In genomic region chr9:133539434-133539833, GRCh38 we compare ENCODE assay signal across 13 cellular contexts. TPM values are rescaled to one million over a fixed set of nuclear protein-coding genes. Genes with fewer than 3 reads are reported as not detected.
DNase-seq lines count a peak whose midpoint lies in the region; ATAC-seq, FAIRE-seq and TF ChIP-seq lines count a peak whose summit lies in the region.
"Had no signal": no experiment of that assay in that cellular context is flagged by ENCODE, and none has a peak within 500 bp of the region (broad histone marks: within the 10 kb centered on the region; RNA-seq: fewer than 3 reads in every experiment).

No MANE protein-coding gene starts in this region.

- H3K9ac ChIP-seq in H9 (ENCODE audit: extremely low read depth, insufficient read length, low read length) (no peak overlapping the region), H1 (replicated peaks in 1 of 4; ENCODE audit: extremely low read depth in 1 of 4, low read depth in 3 of 4, low read length in 3 of 4) (no peak overlapping the region)

- peaks cover 14 to 28% of the 10 kb centered on the region in 2 experiments for H3K4me1 Mint-ChIP-seq in H9
- H3K4me1 Mint-ChIP-seq in stimulated activated naive B cell treated with anti-CD40 and anti-IgM and Interleukin-4, amounts not matched to agents 10 μg/mL and 1 μg/mL and 100 μg/mL, for 72 hours = peaks cover 22 to 38% of the 10 kb centered on the region in 2 donors
- H3K4me1 Mint-ChIP-seq: activated T-helper 17 cell treated with anti-CD3 and anti-CD28 coated beads, Interleukin-2, amount 50 U/mL, for 72 hours had no signal

- H3K79me2 ChIP-seq in H9 (ENCODE audit: insufficient read depth, low read length) (no peaks in the 10 kb centered on the region), H1 (ENCODE audit: control insufficient read depth in 1 of 2, insufficient read depth in 2 of 2, low read length in 2 of 2) (no peaks in the 10 kb centered on the region)

- CTCF ChIA-PET in H1 (lab: Charles Lee; ENCODE audit: partially characterized antibody) = interaction anchor here (1.0 to 4.2 kb wide), 24 partner anchors 10 to 392 kb away, joined by 3 to 26 read pairs (median 5); no protein-coding TSS in a partner anchor

- POLR2A ChIA-PET in H1 (lab: Charles Lee; ENCODE audit: partially characterized antibody) = interaction anchor here (0.7 to 2.8 kb wide), 6 partner anchors 12 to 194 kb away, joined by 3 to 11 read pairs (median 3); no protein-coding TSS in a partner anchor

- H3K23me2 ChIP-seq in H9 (ENCODE audit: insufficient read length, low read depth, low read length, poor library complexity, severe bottlenecking) = peaks cover 5% of the 10 kb centered on the region
- peaks cover 2% of the 10 kb centered on the region; the same call in 1 of the 2 replicates for H3K23me2 ChIP-seq in H1 (ENCODE audit: low read depth, low read length)

- H2BK5ac ChIP-seq in H9 (ENCODE audit: insufficient read length, low read length) (no peak overlapping the region), H1 (ENCODE audit: low read depth, low read length) (0 out of 2 replicates have a peak overlapping the region, but pooled peaks have one; percentile 66)

- H4K20me1 ChIP-seq in H9 (ENCODE audit: control insufficient read depth, insufficient read depth, insufficient read length) (no peaks in the 10 kb centered on the region), H1 (replicated peaks in 1 of 2; ENCODE audit: control insufficient read depth in 1 of 2, insufficient read depth in 2 of 2, low read length in 2 of 2) (no peaks in the 10 kb centered on the region)

- no peak overlapping the region for H3K27ac ChIP-seq in H9 (ENCODE audit: insufficient read length, low read depth, low read length)
- H3K27ac ChIP-seq in H1 (ENCODE audit: low read depth, low read length) = no peak overlapping the region

- no peak for FAIRE-seq in H1 (lab: Jason Lieb, UNC)

- peaks cover 11% of the 10 kb centered on the region for H3K27me3 Mint-ChIP-seq in H9 (ENCODE audit: low read depth)
- H3K27me3 Mint-ChIP-seq in stimulated activated naive B cell treated with anti-CD40 and anti-IgM and Interleukin-4, amounts not matched to agents 10 μg/mL and 1 μg/mL and 100 μg/mL, for 72 hours = peaks cover 15 to 46% of the 10 kb centered on the region in 2 donors

- ATAC-seq in stimulated activated naive B cell treated with anti-CD40 and anti-IgM and Interleukin-4, amounts not matched to agents 10 μg/mL and 1 μg/mL and 100 μg/mL, for 72 hours (replicated peaks) = no peak
- no peak for ATAC-seq in HG03108 (IDR thresholded peaks at IDR 0.05; ENCODE audit: unreplicated experiment)
- ATAC-seq: activated T-helper 17 cell treated with anti-CD3 and anti-CD28 coated beads, Interleukin-2, amount 50 U/mL, for 72 hours had no signal

- no peak overlapping the region for H3K23ac ChIP-seq in H9 (ENCODE audit: insufficient read length, low read depth, low read length)
- H3K23ac ChIP-seq in H1 (ENCODE audit: insufficient read length) = no peak overlapping the region

- no peak overlapping the region for H4K8ac ChIP-seq in H9 (replicated peaks; ENCODE audit: insufficient read length, low read depth, low read length)
- peak overlapping the region; percentile 22; the same call in 1 of the 2 replicates for H4K8ac ChIP-seq in H1 (ENCODE audit: extremely low read depth, insufficient read depth, low read length)

- TF ChIP-seq POLR2A in H1 (IDR thresholded peaks at IDR 0.05; ENCODE audit: control extremely low read depth in 1 of 2, low read depth in 2 of 2, low read length in 2 of 2) = no peak

- H3K9me3 ChIP-seq in H9 (ENCODE audit: control insufficient read depth, low read depth, low read length) = no peaks in the 10 kb centered on the region
- no peaks in the 10 kb centered on the region for H3K9me3 ChIP-seq in H1 (ENCODE audit: insufficient read depth in 2 of 2, low read depth in 1 of 2, low read length in 1 of 2)

- no peak overlapping the region for H3T11ph ChIP-seq in H9 (ENCODE audit: low read length)

- H3K27me3 ChIP-seq in H9 (ENCODE audit: insufficient read depth, low read length) (no peaks in the 10 kb centered on the region; the same call in 1 of the 2 replicates), H1 (replicated peaks in 1 of 4; ENCODE audit: control insufficient read depth in 3 of 4, extremely low read depth in 1 of 4, insufficient read depth in 3 of 4, low read length in 3 of 4) (peaks cover 0 to 14% (median 10%) of the 10 kb centered on the region in 4 experiments; a peak in 3 of 7 replicates)

- H4K91ac ChIP-seq in H9 (ENCODE audit: insufficient read length, low read depth, low read length) = no peak overlapping the region
- H4K91ac ChIP-seq in H1 (replicated peaks; ENCODE audit: insufficient read length, low read length) = peak overlapping the region; percentile 87

- peak overlapping the region in 1 of 3 experiments; percentile 94; a peak in 2 of 7 replicates for H3K27ac Mint-ChIP-seq in H9
- H3K27ac Mint-ChIP-seq in stimulated activated naive B cell treated with anti-CD40 and anti-IgM and Interleukin-4, amounts not matched to agents 10 μg/mL and 1 μg/mL and 100 μg/mL, for 72 hours = peak overlapping the region; percentile 63
- H3K27ac Mint-ChIP-seq: activated T-helper 17 cell treated with anti-CD3 and anti-CD28 coated beads, Interleukin-2, amount 50 U/mL, for 72 hours had no signal

- H3K4me3 ChIP-seq in H1 (ENCODE audit: extremely low read depth in 1 of 4, insufficient read depth in 2 of 4, low read depth in 3 of 4, low read length in 4 of 4) = no peak overlapping the region

- no peak overlapping the region for H3K18ac ChIP-seq in H9 (ENCODE audit: insufficient read length, low read depth, low read length)
- H3K18ac ChIP-seq in H1 (ENCODE audit: extremely low read depth, low read length) = no peak overlapping the region

- H3K9me3 Mint-ChIP-seq in H9 = no peaks in the 10 kb centered on the region
- no peaks in the 10 kb centered on the region for H3K9me3 Mint-ChIP-seq in stimulated activated naive B cell treated with anti-CD40 and anti-IgM and Interleukin-4, amounts not matched to agents 10 μg/mL and 1 μg/mL and 100 μg/mL, for 72 hours
- H3K9me3 Mint-ChIP-seq: activated T-helper 17 cell treated with anti-CD3 and anti-CD28 coated beads, Interleukin-2, amount 50 U/mL, for 72 hours had no signal

- H3K79me1 ChIP-seq in H9 (ENCODE audit: insufficient read depth, low read depth, low read length, poor library complexity, severe bottlenecking) (no peaks in the 10 kb centered on the region), H1 (ENCODE audit: low read depth, low read length) (no peaks in the 10 kb centered on the region)

- DNase-seq in H9 (no peak), H1 (ENCODE audit: low read depth in 1 of 2, low spot score in 2 of 2) (no peak), left kidney (ENCODE audit: low read depth, low spot score) (peak; percentile 77), NCI-H1105 treated with DMSO at 0.1 percent for 48 hours (lab: John Stamatoyannopoulos, UW) (no peak), NCI-H1417 (lab: John Stamatoyannopoulos, UW) (no peak)
- DNase-seq in stimulated activated naive B cell treated with anti-CD40 and anti-IgM and Interleukin-4, amounts not matched to agents 10 μg/mL and 1 μg/mL and 100 μg/mL, for 72 hours = no peak
- no peak for DNase-seq in activated CD4-positive, alpha-beta T cell treated with anti-CD3 and anti-CD28 coated beads for 1 hour
- DNase-seq: cortex of kidney, KG1, NCI-H2171, occipital lobe had no signal

- TF ChIP-seq EP300 in H1 (IDR thresholded peaks at IDR 0.05; ENCODE audit: borderline replicate concordance in 1 of 2, low read depth in 2 of 2, low read length in 2 of 2) = no peak

- H2BK12ac ChIP-seq in H9 (ENCODE audit: insufficient read length, low read depth, low read length) = no peak overlapping the region
- peak overlapping the region; percentile 56; the same call in 1 of the 2 replicates for H2BK12ac ChIP-seq in H1 (ENCODE audit: low read depth, low read length)

- no peak overlapping the region for H4K5ac ChIP-seq in H9 (ENCODE audit: insufficient read length, low read depth, low read length)
- H4K5ac ChIP-seq in H1 (ENCODE audit: insufficient read length, low read depth, low read length) = no peak overlapping the region

- no CpG with 5 or more reads among the region's 29 CpGs for WGBS in H9 (ENCODE audit: extremely low coverage, insufficient read length, low lambda C conversion rate)
- 72% methylated on average over 18 of the region's 29 CpGs; no CpG with 5 or more reads in 1 of the 2 experiments for WGBS in H1 (ENCODE audit: extremely low coverage in 1 of 2, insufficient coverage in 1 of 2, insufficient read length in 1 of 2, insufficient replicate concordance in 2 of 2, low coverage in 1 of 2, low lambda C conversion rate in 2 of 2, missing lambda C conversion rate in 1 of 2), 2 experiments

- H3K56ac ChIP-seq in H9 (ENCODE audit: insufficient read length, low read depth, low read length) (no peak overlapping the region), H1 (replicated peaks; ENCODE audit: insufficient read length, low read depth, low read length) (no peak overlapping the region)

- H2BK20ac ChIP-seq in H9 (ENCODE audit: low read depth, low read length, poor library complexity, severe bottlenecking) (no peak overlapping the region), H1 (ENCODE audit: low read length) (no peak overlapping the region)

- H3K4me1 ChIP-seq in H9 (ENCODE audit: insufficient read depth, low read length) (peaks cover 7% of the 10 kb centered on the region; the same call in 1 of the 2 replicates), H1 (replicated peaks in 1 of 4; ENCODE audit: control insufficient read depth in 3 of 4, insufficient read depth in 4 of 4, low read length in 3 of 4) (peaks cover 0 to 34% (median 16%) of the 10 kb centered on the region in 4 experiments; a peak in 5 of 7 replicates)

- H3K4ac ChIP-seq in H9 (ENCODE audit: low read depth, low read length) (no peak overlapping the region), H1 (replicated peaks; ENCODE audit: insufficient read length, low read depth, low read length) (peak overlapping the region; percentile 81)

- H3K36me3 Mint-ChIP-seq in H9 (ENCODE audit: insufficient read depth in 1 of 3, low read depth in 3 of 3) = no peaks in the 10 kb centered on the region
- H3K36me3 Mint-ChIP-seq in stimulated activated naive B cell treated with anti-CD40 and anti-IgM and Interleukin-4, amounts not matched to agents 10 μg/mL and 1 μg/mL and 100 μg/mL, for 72 hours = peaks cover 0 to 7% of the 10 kb centered on the region in 2 donors

- H3K4me2 ChIP-seq in H9 (ENCODE audit: insufficient read depth, insufficient read length, low read length) = no peak overlapping the region
- H3K4me2 ChIP-seq in H1 (ENCODE audit: insufficient read depth in 1 of 2, low read depth in 2 of 2, low read length in 2 of 2) = no peak overlapping the region

- H2BK120ac ChIP-seq in H9 (ENCODE audit: low read depth, low read length, poor library complexity, severe bottlenecking) (no peak overlapping the region), H1 (replicated peaks; ENCODE audit: low read depth, low read length) (no peak overlapping the region)

- no peak overlapping the region for H3K4me3 Mint-ChIP-seq in H9
- peak overlapping the region; percentile 77 to 81 for H3K4me3 Mint-ChIP-seq in stimulated activated naive B cell treated with anti-CD40 and anti-IgM and Interleukin-4, amounts not matched to agents 10 μg/mL and 1 μg/mL and 100 μg/mL, for 72 hours
- H3K4me3 Mint-ChIP-seq: activated T-helper 17 cell treated with anti-CD3 and anti-CD28 coated beads, Interleukin-2, amount 50 U/mL, for 72 hours had no signal

- peak overlapping the region; percentile 34; the same call in 1 of the 2 replicates for H3K14ac ChIP-seq in H9 (ENCODE audit: insufficient read depth, low read length)
- H3K14ac ChIP-seq in H1 (ENCODE audit: insufficient read length) = no peak overlapping the region

- TF ChIP-seq CTCF in H9 (conservative IDR thresholded peaks at IDR 0.05) = no peak
- no peak for TF ChIP-seq CTCF in H1 (IDR thresholded peaks at IDR 0.05; ENCODE audit: control extremely low read depth in 1 of 3, insufficient read depth in 1 of 3, low read depth in 1 of 3, low read length in 3 of 3)

- no peak for TF ChIP-seq RAD21 in H1 (IDR thresholded peaks at IDR 0.05 in 1 of 2, conservative IDR thresholded peaks at IDR 0.05 in 1 of 2; ENCODE audit: low read depth in 2 of 2, low read length in 2 of 2)

- H2AK5ac ChIP-seq in H9 (ENCODE audit: insufficient read length, low read length) (no peak overlapping the region), H1 (ENCODE audit: low read depth, low read length) (no peak overlapping the region)

- H2BK15ac ChIP-seq in H9 (ENCODE audit: low read depth, low read length) = no peak overlapping the region
- peak overlapping the region; percentile 93; the same call in 1 of the 2 replicates for H2BK15ac ChIP-seq in H1 (ENCODE audit: low read length)

- H3K36me3 ChIP-seq in H1 (ENCODE audit: control insufficient read depth in 2 of 4, insufficient read depth in 4 of 4, low read length in 3 of 4) = no peaks in the 10 kb centered on the region

- H2AFZ ChIP-seq in H9 (ENCODE audit: low read length) (no peak overlapping the region), H1 (ENCODE audit: low read length) (peak overlapping the region; percentile 76; the same call in 1 of the 2 replicates)

RNA-seq across cellular contexts. Expression of gene ADAMTSL2, which starts 4.9 kb away (rescaled TPM):
- total RNA-seq in H9 (2021) = 0.61 and 0.86 TPM in 2 replicates
- 0.69 and 0.74 TPM in 2 replicates for total RNA-seq in H1 (2021; fragmentation: NEBNext Ultra II Directional; extraction: Animal tissue kit (Norgen Biotek cat#: 25700))
- 0.76 and 1.0 TPM in 2 replicates for polyA plus RNA-seq in H1 (2011; rRNA removed)
- 0.79 TPM for polyA plus RNA-seq in H1 (2011; cell fraction: cytosol; rRNA removed)
- polyA plus RNA-seq in H1 (2011; cell fraction: nucleus; rRNA removed) = 2.6 TPM
- polyA plus RNA-seq in H1 (2012, experiment 1 of 2) = 0.29 to 1.0 TPM (median 0.65 TPM) in 4 replicates
- 0.41 TPM for polyA plus RNA-seq in H1 (2012, experiment 2 of 2)
- polyA plus RNA-seq in H1 (2013, experiment 1 of 2) = 0.39 TPM
- polyA plus RNA-seq in H1 (2013, experiment 2 of 2) = 0.29 TPM
- polyA minus RNA-seq in H1 (2011; rRNA and poly(A)+ RNA removed) = 0.13 and 0.73 TPM in 2 replicates
- polyA minus RNA-seq in H1 (2011; cell fraction: cytosol; rRNA and poly(A)+ RNA removed) = 0.29 TPM
- polyA minus RNA-seq in H1 (2011; cell fraction: nucleus; rRNA and poly(A)+ RNA removed) = 0.60 TPM
- total RNA-seq: activated T-helper 17 cell treated with anti-CD3 and anti-CD28 coated beads, Interleukin-2, amount 50 U/mL, for 72 hours had no signal

RNA-seq across cellular contexts. Expression of gene MYMK, which starts 14.7 kb away (rescaled TPM):
- total RNA-seq in H9 (2021) = not detected in 2 replicates
- total RNA-seq in H1 (2021; fragmentation: NEBNext Ultra II Directional; extraction: Animal tissue kit (Norgen Biotek cat#: 25700)) = not detected in 2 replicates
- 0.30 TPM in 1 of 2 replicates, not detected in the other for polyA plus RNA-seq in H1 (2011; rRNA removed)
- polyA plus RNA-seq in H1 (2011; cell fraction: cytosol; rRNA removed) = 0.23 TPM
- 0.30 TPM for polyA plus RNA-seq in H1 (2011; cell fraction: nucleus; rRNA removed)
- not detected in 4 replicates for polyA plus RNA-seq in H1 (2012, experiment 1 of 2)
- not detected for polyA plus RNA-seq in H1 (2012, experiment 2 of 2)
- polyA plus RNA-seq in H1 (2013, experiment 1 of 2) = not detected
- 0.09 TPM for polyA plus RNA-seq in H1 (2013, experiment 2 of 2)
- not detected in 2 replicates for polyA minus RNA-seq in H1 (2011; rRNA and poly(A)+ RNA removed)
- not detected for polyA minus RNA-seq in H1 (2011; cell fraction: cytosol; rRNA and poly(A)+ RNA removed)
- not detected for polyA minus RNA-seq in H1 (2011; cell fraction: nucleus; rRNA and poly(A)+ RNA removed)
- total RNA-seq: activated T-helper 17 cell treated with anti-CD3 and anti-CD28 coated beads, Interleukin-2, amount 50 U/mL, for 72 hours; occipital lobe had no signal

Comparison
In these comparisons a context has a peak if more than half of its experiments do, and no peak if none do; other contexts are left out.
1. H3K4me3 Mint-ChIP-seq: peak in stimulated activated naive B cell treated with anti-CD40 and anti-IgM and Interleukin-4, amounts not matched to agents 10 μg/mL and 1 μg/mL and 100 μg/mL, for 72 hours (2 of 2); none in H9 (0 of 2).